In genomic region chr9:91799113-91799735, GRCh38 we compare ENCODE assay signal across 10 cellular contexts.
DNase-seq lines count a peak whose midpoint lies in the region; ATAC-seq and TF ChIP-seq lines count a peak whose summit lies in the region.
"Had no signal": no experiment of that assay in that cellular context is flagged by ENCODE, and none has a peak within 500 bp of the region (broad histone marks: within the 10 kb centered on the region; RNA-seq: fewer than 3 reads in every experiment).

No MANE protein-coding gene starts in this region.

- no peaks in the 10 kb centered on the region for H3K9me3 ChIP-seq in right cardiac atrium (ENCODE audit: control insufficient read depth, low read length)

- peak overlapping the region; percentile 81 for H3K27ac ChIP-seq in right cardiac atrium (ENCODE audit: low read length)

- peak; percentile 41 to 47 for ATAC-seq in right cardiac atrium
- no peak for ATAC-seq in Right ventricle myocardium inferior
- ATAC-seq in activated CD8-positive, alpha-beta T cell treated with anti-CD3 and anti-CD28 coated beads, Interleukin-2, amount 10 ng/mL, durations not matched to agents 7 days and 5 days, result no peak
- ATAC-seq in HG02759 (IDR thresholded peaks at IDR 0.05; ENCODE audit: unreplicated experiment), result no peak

- no peak for DNase-seq in right cardiac atrium
- DNase-seq in Right ventricle myocardium inferior (ENCODE audit: missing footprints), result no peak
- no peak for DNase-seq in activated CD8-positive, alpha-beta T cell treated with anti-CD3 and anti-CD28 coated beads, Interleukin-2, amount 10 ng/mL, durations not matched to agents 7 days and 5 days
- peak; percentile 60 for DNase-seq in mesenteric fat pad (ENCODE audit: low spot score)
- no peak for DNase-seq in NCI-H187 (lab: John Stamatoyannopoulos, UW)
- DNase-seq in NCI-H748 (lab: John Stamatoyannopoulos, UW; ENCODE audit: unreplicated experiment), result no peak
- no peak for DNase-seq in GM20000 (ENCODE audit: low spot score)
- DNase-seq: CD4-positive, CD25-positive, alpha-beta regulatory T cell; NCI-H2171 had no signal

- 70% methylated on average over 10 of the region's 10 CpGs for WGBS in right cardiac atrium

- intact Hi-C loops in right cardiac atrium (cut with DNase I), result no loop called here
- intact Hi-C loops in Right ventricle myocardium inferior (cut with DNase I), result no loop called here

- H3K4me3 ChIP-seq in right cardiac atrium (ENCODE audit: low read length), result no peak overlapping the region

- H3K4me3 Mint-ChIP-seq in activated CD8-positive, alpha-beta T cell treated with anti-CD3 and anti-CD28 coated beads, Interleukin-2, amount 10 ng/mL, durations not matched to agents 7 days and 5 days, result peak overlapping the region; percentile 12

- no peaks in the 10 kb centered on the region for H3K9me3 Mint-ChIP-seq in activated CD8-positive, alpha-beta T cell treated with anti-CD3 and anti-CD28 coated beads, Interleukin-2, amount 10 ng/mL, durations not matched to agents 7 days and 5 days (ENCODE audit: insufficient read depth)
- H3K9me3 Mint-ChIP-seq: CD4-positive, CD25-positive, alpha-beta regulatory T cell had no signal

- peaks cover 9% of the 10 kb centered on the region for H3K4me1 Mint-ChIP-seq in activated CD8-positive, alpha-beta T cell treated with anti-CD3 and anti-CD28 coated beads, Interleukin-2, amount 10 ng/mL, durations not matched to agents 7 days and 5 days (ENCODE audit: low read depth)

- peak overlapping the region; percentile 60 for H3K27ac Mint-ChIP-seq in activated CD8-positive, alpha-beta T cell treated with anti-CD3 and anti-CD28 coated beads, Interleukin-2, amount 10 ng/mL, durations not matched to agents 7 days and 5 days

- CTCF ChIA-PET in activated CD8-positive, alpha-beta T cell treated with anti-CD3 and anti-CD28 coated beads, Interleukin-2, amount 10 ng/mL, durations not matched to agents 7 days and 5 days (lab: Charles Lee), result interaction anchor here (1.0 kb wide), 1 partner anchor 23 kb away, joined by 3 read pairs; no protein-coding TSS in a partner anchor

- POLR2A ChIA-PET in activated CD8-positive, alpha-beta T cell treated with anti-CD3 and anti-CD28 coated beads, Interleukin-2, amount 10 ng/mL, durations not matched to agents 7 days and 5 days (lab: Charles Lee), result no interaction called here

- H3K27me3 ChIP-seq in right cardiac atrium (ENCODE audit: control insufficient read depth, insufficient read depth), result no peaks in the 10 kb centered on the region

- H3K4me1 ChIP-seq in right cardiac atrium (ENCODE audit: control insufficient read depth, insufficient read depth, low read length), result peaks cover 5% of the 10 kb centered on the region

- H3K27me3 Mint-ChIP-seq in activated CD8-positive, alpha-beta T cell treated with anti-CD3 and anti-CD28 coated beads, Interleukin-2, amount 10 ng/mL, durations not matched to agents 7 days and 5 days (ENCODE audit: low read depth), result no peaks in the 10 kb centered on the region
- H3K27me3 Mint-ChIP-seq: CD4-positive, CD25-positive, alpha-beta regulatory T cell had no signal

- H3K36me3 Mint-ChIP-seq in activated CD8-positive, alpha-beta T cell treated with anti-CD3 and anti-CD28 coated beads, Interleukin-2, amount 10 ng/mL, durations not matched to agents 7 days and 5 days (ENCODE audit: low read depth), result no peaks in the 10 kb centered on the region
- H3K36me3 Mint-ChIP-seq: CD4-positive, CD25-positive, alpha-beta regulatory T cell had no signal

- no peak for TF ChIP-seq CTCF in GM20000 (IDR thresholded peaks at IDR 0.05; ENCODE audit: extremely low read depth, missing control alignments)

Comparison
In these comparisons a context has a peak if more than half of its experiments do, and no peak if none do; other contexts are left out.
1. ATAC-seq: peak in right cardiac atrium (2 of 2); none in Right ventricle myocardium inferior (single experiment), activated CD8-positive, alpha-beta T cell treated with anti-CD3 and anti-CD28 coated beads, Interleukin-2, amount 10 ng/mL, durations not matched to agents 7 days and 5 days (single experiment) and HG02759 (single experiment).